8 cellular contexts compared by ENCODE assay signal in genomic region chr4:89836897-89837384, GRCh38. TPM values are rescaled to one million over a fixed set of nuclear protein-coding genes. Genes with fewer than 3 reads are reported as not detected.
A peak's percentile ranks its signal among the peaks of the same experiment; 100 is the strongest.
DNase-seq lines count a peak whose midpoint lies in the region.

Gene SNCA, minus strand, starts transcription at chr4:89837161. Its CDS starts 1,494 bp downstream, at chr4:89835667.

- peaks cover 7% of the 10 kb centered on the region for H3K36me3 Mint-ChIP-seq in activated T-helper 1 cell treated with anti-CD3 and anti-CD28 coated beads, Interleukin-12 subunit alpha, Interleukin-12 subunit beta, Interleukin-2, Interleukin-4 antibody, amounts not matched to agents 30 ng/mL and 10 ng/mL and 1 ng/mL, durations not matched to agents 14 hours and 24 hours and 36 hours (ENCODE audit: low read depth)
- H3K36me3 Mint-ChIP-seq in stimulated activated naive CD8-positive, alpha-beta T cell treated with anti-CD3 and anti-CD28 coated beads, Interleukin-15, Interleukin-2, amounts not matched to agents 100 ng/mL and 50 ng/mL, for 24 hours (ENCODE audit: low read depth), result no peaks in the 10 kb centered on the region

- peak within 1 kb of the TSS; percentile 80 for H3K4me3 Mint-ChIP-seq in activated T-helper 1 cell treated with anti-CD3 and anti-CD28 coated beads, Interleukin-12 subunit alpha, Interleukin-12 subunit beta, Interleukin-2, Interleukin-4 antibody, amounts not matched to agents 30 ng/mL and 10 ng/mL and 1 ng/mL, durations not matched to agents 14 hours and 24 hours and 36 hours
- H3K4me3 Mint-ChIP-seq in stimulated activated naive CD8-positive, alpha-beta T cell treated with anti-CD3 and anti-CD28 coated beads, Interleukin-15, Interleukin-2, amounts not matched to agents 100 ng/mL and 50 ng/mL, for 24 hours, result peak within 1 kb of the TSS; percentile 72

- intact Hi-C loops in activated T-helper 1 cell treated with anti-CD3 and anti-CD28 coated beads, Interleukin-12 subunit alpha, Interleukin-12 subunit beta, Interleukin-2, Interleukin-4 antibody, amounts not matched to agents 30 ng/mL and 10 ng/mL and 1 ng/mL, durations not matched to agents 14 hours and 24 hours and 36 hours (cut with micrococcal nuclease), result loop anchor here (1.0 to 5.0 kb wide), 4 partner anchors 8 to 725 kb away; partner anchors contain the start of gene TIGD2

- DNase-seq in Ammon's horn (ENCODE audit: low spot score) (peak; percentile 93), GOT3 (lab: John Stamatoyannopoulos, UW) (peak; percentile 9), NCI-H526 (lab: John Stamatoyannopoulos, UW) (peak; percentile 66 to 83), fibroblast of peridontal ligament (ENCODE audit: extremely low read depth) (peak; percentile 59), mucosa of gallbladder (ENCODE audit: low spot score) (peak; percentile 33), SIG-M5 (lab: John Stamatoyannopoulos, UW) (no peak)
- peak; percentile 27 for DNase-seq in activated T-helper 1 cell treated with anti-CD3 and anti-CD28 coated beads, Interleukin-12 subunit alpha, Interleukin-12 subunit beta, Interleukin-2, Interleukin-4 antibody, amounts not matched to agents 30 ng/mL and 10 ng/mL and 1 ng/mL, durations not matched to agents 14 hours and 24 hours and 36 hours (ENCODE audit: low spot score)

- H3K27me3 Mint-ChIP-seq in activated T-helper 1 cell treated with anti-CD3 and anti-CD28 coated beads, Interleukin-12 subunit alpha, Interleukin-12 subunit beta, Interleukin-2, Interleukin-4 antibody, amounts not matched to agents 30 ng/mL and 10 ng/mL and 1 ng/mL, durations not matched to agents 14 hours and 24 hours and 36 hours (ENCODE audit: insufficient read depth), result peaks cover 71% of the 10 kb centered on the region
- peaks cover 83% of the 10 kb centered on the region for H3K27me3 Mint-ChIP-seq in stimulated activated naive CD8-positive, alpha-beta T cell treated with anti-CD3 and anti-CD28 coated beads, Interleukin-15, Interleukin-2, amounts not matched to agents 100 ng/mL and 50 ng/mL, for 24 hours

- no peak within 1 kb of the TSS for H3K27ac Mint-ChIP-seq in activated T-helper 1 cell treated with anti-CD3 and anti-CD28 coated beads, Interleukin-12 subunit alpha, Interleukin-12 subunit beta, Interleukin-2, Interleukin-4 antibody, amounts not matched to agents 30 ng/mL and 10 ng/mL and 1 ng/mL, durations not matched to agents 14 hours and 24 hours and 36 hours
- H3K27ac Mint-ChIP-seq in stimulated activated naive CD8-positive, alpha-beta T cell treated with anti-CD3 and anti-CD28 coated beads, Interleukin-15, Interleukin-2, amounts not matched to agents 100 ng/mL and 50 ng/mL, for 24 hours, result no peak within 1 kb of the TSS

- H3K4me1 Mint-ChIP-seq in activated T-helper 1 cell treated with anti-CD3 and anti-CD28 coated beads, Interleukin-12 subunit alpha, Interleukin-12 subunit beta, Interleukin-2, Interleukin-4 antibody, amounts not matched to agents 30 ng/mL and 10 ng/mL and 1 ng/mL, durations not matched to agents 14 hours and 24 hours and 36 hours (ENCODE audit: low read depth), result peaks cover 33% of the 10 kb centered on the region
- peaks cover 19% of the 10 kb centered on the region for H3K4me1 Mint-ChIP-seq in stimulated activated naive CD8-positive, alpha-beta T cell treated with anti-CD3 and anti-CD28 coated beads, Interleukin-15, Interleukin-2, amounts not matched to agents 100 ng/mL and 50 ng/mL, for 24 hours (ENCODE audit: low read depth)

- no peaks in the 10 kb centered on the region for H3K9me3 Mint-ChIP-seq in activated T-helper 1 cell treated with anti-CD3 and anti-CD28 coated beads, Interleukin-12 subunit alpha, Interleukin-12 subunit beta, Interleukin-2, Interleukin-4 antibody, amounts not matched to agents 30 ng/mL and 10 ng/mL and 1 ng/mL, durations not matched to agents 14 hours and 24 hours and 36 hours
- no peaks in the 10 kb centered on the region for H3K9me3 Mint-ChIP-seq in stimulated activated naive CD8-positive, alpha-beta T cell treated with anti-CD3 and anti-CD28 coated beads, Interleukin-15, Interleukin-2, amounts not matched to agents 100 ng/mL and 50 ng/mL, for 24 hours

RNA-seq across cellular contexts. Expression of gene SNCA, which starts in this region (rescaled TPM):
- 0.18 and 1.1 TPM in 2 replicates for total RNA-seq in activated T-helper 1 cell treated with anti-CD3 and anti-CD28 coated beads, Interleukin-12 subunit alpha, Interleukin-12 subunit beta, Interleukin-2, Interleukin-4 antibody, amounts not matched to agents 30 ng/mL and 10 ng/mL and 1 ng/mL, durations not matched to agents 14 hours and 24 hours and 36 hours
- total RNA-seq in mucosa of gallbladder, result 6.1 TPM
